In the genomic region with DNA sequence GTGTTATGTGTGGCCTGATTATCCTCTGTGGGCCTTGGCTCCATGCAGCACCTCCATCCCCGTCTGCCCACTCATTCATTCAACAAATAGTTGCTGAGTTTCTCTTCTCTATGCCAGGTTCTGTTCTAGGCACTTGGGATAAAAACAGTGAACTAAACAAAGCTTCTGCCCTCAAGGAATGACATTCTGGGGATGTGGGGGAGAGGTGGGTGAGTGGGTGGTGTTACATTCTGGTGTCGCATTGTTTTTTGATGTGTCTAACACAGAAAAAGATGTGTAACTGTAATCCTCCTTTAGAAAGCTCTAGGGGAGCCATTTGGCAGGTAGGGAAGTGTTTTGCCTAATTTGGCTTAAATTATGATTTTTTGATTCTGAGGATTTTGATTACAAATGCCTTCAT, we compare ENCODE assay signal across 15 cellular contexts. TPM values are rescaled to one million over a fixed set of nuclear protein-coding genes. Genes with fewer than 3 reads are reported as not detected.
DNase-seq lines count a peak whose midpoint lies in the region; ATAC-seq and TF ChIP-seq lines count a peak whose summit lies in the region.
"Had no signal": no experiment of that assay in that cellular context is flagged by ENCODE, and none has a peak within 500 bp of the region (broad histone marks: within the 10 kb centered on the region; RNA-seq: fewer than 3 reads in every experiment).

No MANE protein-coding gene starts in this region.

- peaks cover 2% of the 10 kb centered on the region for H3K27me3 Mint-ChIP-seq in endothelial cell (ENCODE audit: unreplicated experiment)
- H3K27me3 Mint-ChIP-seq: CD4-positive, CD25-positive, alpha-beta regulatory T cell had no signal

- no peak overlapping the region for H3K27ac Mint-ChIP-seq in endothelial cell (ENCODE audit: unreplicated experiment)
- H3K27ac Mint-ChIP-seq: CD4-positive, CD25-positive, alpha-beta regulatory T cell had no signal

- H3K4me2 ChIP-seq in BLaER1 (peak overlapping the region; percentile 79), Karpas-422 (ENCODE audit: low read depth, low read length, poor library complexity, severe bottlenecking) (peak overlapping the region; percentile 46), osteoblast (ENCODE audit: insufficient read depth, low read length) (peak overlapping the region; percentile 70)

- H3K9me3 ChIP-seq in BLaER1 (no peaks in the 10 kb centered on the region), Karpas-422 (ENCODE audit: low read length) (no peaks in the 10 kb centered on the region), osteoblast (ENCODE audit: low read depth, low read length) (no peaks in the 10 kb centered on the region), psoas muscle (no peaks in the 10 kb centered on the region)
- H3K9me3 ChIP-seq: A549 had no signal

- H3K27me3 ChIP-seq in BLaER1 (no peaks in the 10 kb centered on the region), Karpas-422 (ENCODE audit: low read length) (no peaks in the 10 kb centered on the region), osteoblast (ENCODE audit: insufficient read depth, low read length) (no peaks in the 10 kb centered on the region), psoas muscle (ENCODE audit: insufficient read depth in 3 of 3, low read length in 2 of 3) (no peaks in the 10 kb centered on the region)

- 82 to 87% (median 84%) methylated on average over 2 of the region's 2 CpGs for WGBS in psoas muscle, 3 donors

- H4K20me1 ChIP-seq in BLaER1, result peaks cover 97% of the 10 kb centered on the region
- H4K20me1 ChIP-seq in Karpas-422 (ENCODE audit: insufficient read depth, low read depth, low read length), result peaks cover 79% of the 10 kb centered on the region
- H4K20me1 ChIP-seq in osteoblast (ENCODE audit: insufficient read depth, low read length), result no peaks in the 10 kb centered on the region

- peaks cover 6% of the 10 kb centered on the region for H3K36me3 Mint-ChIP-seq in endothelial cell (ENCODE audit: low read depth, unreplicated experiment)
- H3K36me3 Mint-ChIP-seq: CD4-positive, CD25-positive, alpha-beta regulatory T cell had no signal

- H3K36me3 ChIP-seq in BLaER1, result peaks cover under 1% of the 10 kb centered on the region; the same call in 1 of the 2 replicates
- H3K36me3 ChIP-seq in Karpas-422 (ENCODE audit: insufficient read depth, low read length), result no peaks in the 10 kb centered on the region
- H3K36me3 ChIP-seq in osteoblast (ENCODE audit: insufficient read depth, low read length), result no peaks in the 10 kb centered on the region
- no peaks in the 10 kb centered on the region for H3K36me3 ChIP-seq in psoas muscle (ENCODE audit: insufficient read depth in 1 of 2, low read depth in 1 of 2)

- peaks cover 52% of the 10 kb centered on the region for H3K4me1 Mint-ChIP-seq in endothelial cell (ENCODE audit: unreplicated experiment)
- H3K4me1 Mint-ChIP-seq: CD4-positive, CD25-positive, alpha-beta regulatory T cell had no signal

- no peak for DNase-seq in Karpas-422
- DNase-seq in endothelial cell (ENCODE audit: low spot score), result no peak
- no peak for DNase-seq in osteoblast (ENCODE audit: insufficient read length, low spot score, missing footprints)
- no peak for DNase-seq in NOMO-1 treated with DMSO at 0.1 percent for 48 hours (lab: John Stamatoyannopoulos, UW; ENCODE audit: unreplicated experiment)
- DNase-seq in NCI-H1092 treated with DMSO at 0.1 percent for 48 hours (lab: John Stamatoyannopoulos, UW), result no peak
- DNase-seq in glomerular visceral epithelial cell (ENCODE audit: extremely low spot score), result no peak
- no peak for DNase-seq in psoas muscle
- DNase-seq: AML-193; CD4-positive, CD25-positive, alpha-beta regulatory T cell; DMS53; HCEC 1CT; NCI-H1930; SHP77 had no signal

- H3K9ac ChIP-seq in BLaER1 (0 out of 2 replicates have a peak overlapping the region, but pooled peaks have one; percentile 31), Karpas-422 (ENCODE audit: low read length) (no peak overlapping the region)

- H3K4me3 ChIP-seq in BLaER1, result no peak overlapping the region
- 0 out of 2 replicates have a peak overlapping the region, but pooled peaks have one; percentile 0 for H3K4me3 ChIP-seq in Karpas-422 (ENCODE audit: low read length)
- no peak overlapping the region for H3K4me3 ChIP-seq in osteoblast (ENCODE audit: insufficient read depth, low read length)
- H3K4me3 ChIP-seq in psoas muscle, result no peak overlapping the region
- H3K4me3 ChIP-seq: A549 had no signal

- H3K79me2 ChIP-seq in Karpas-422 (ENCODE audit: low read length), result no peaks in the 10 kb centered on the region
- H3K79me2 ChIP-seq in osteoblast (ENCODE audit: insufficient read depth, low read length), result peaks cover 2% of the 10 kb centered on the region

- TF ChIP-seq CTCF in endothelial cell (IDR thresholded peaks at IDR 0.05; ENCODE audit: unreplicated experiment) (no peak), osteoblast (IDR thresholded peaks at IDR 0.05; ENCODE audit: extremely low read depth, low read depth, low read length) (no peak), psoas muscle (IDR thresholded peaks at IDR 0.05) (no peak)

- H3K4me3 Mint-ChIP-seq in endothelial cell (ENCODE audit: unreplicated experiment), result peak overlapping the region; percentile 48
- H3K4me3 Mint-ChIP-seq: CD4-positive, CD25-positive, alpha-beta regulatory T cell had no signal

- intact Hi-C loops in psoas muscle (cut with DNase I), result no loop called here

- H3K27ac ChIP-seq in BLaER1, result peak overlapping the region; percentile 69; the same call in 1 of the 2 replicates
- H3K27ac ChIP-seq in Karpas-422 (ENCODE audit: low read length), result no peak overlapping the region
- H3K27ac ChIP-seq in osteoblast (ENCODE audit: low read depth, low read length), result no peak overlapping the region
- H3K27ac ChIP-seq in psoas muscle, result no peak overlapping the region
- H3K27ac ChIP-seq: A549 had no signal

- H2AFZ ChIP-seq in Karpas-422 (ENCODE audit: low read length) (no peak overlapping the region), osteoblast (ENCODE audit: low read length) (no peak overlapping the region)

- no peaks in the 10 kb centered on the region for H3K9me2 ChIP-seq in Karpas-422 (replicated peaks; ENCODE audit: insufficient read depth, low read length)

- no peak for ATAC-seq in psoas muscle
- ATAC-seq: A549 had no signal

- no peaks in the 10 kb centered on the region for H3K9me3 Mint-ChIP-seq in endothelial cell (ENCODE audit: unreplicated experiment)

- H3K4me1 ChIP-seq in BLaER1, result peaks cover 90% of the 10 kb centered on the region
- peaks cover 41% of the 10 kb centered on the region for H3K4me1 ChIP-seq in Karpas-422 (ENCODE audit: low read length)
- peaks cover 4% of the 10 kb centered on the region for H3K4me1 ChIP-seq in osteoblast (ENCODE audit: insufficient read depth, low read length)
- peaks cover 18% of the 10 kb centered on the region for H3K4me1 ChIP-seq in psoas muscle

RNA-seq across cellular contexts. Expression of a gene that starts 21.3 kb away (rescaled TPM):
- 31.0 and 38.5 TPM in 2 replicates for total RNA-seq in Karpas-422 (2014; rRNA removed; shearing (Covaris generic); ENCODE audit: low replicate concordance)
- total RNA-seq in endothelial cell (ENCODE audit: unreplicated experiment), result 103 TPM
- 15.2 and 17.4 TPM in 2 replicates for total RNA-seq in osteoblast
- total RNA-seq in psoas muscle, result 10 to 100 TPM; 14.3 to 33.5 (median 22.1) TPM
- 10 to 100 TPM in 1 of 3 donors, 1 to 10 TPM in 2; 5.0 to 12.2 (median 6.0) TPM for polyA plus RNA-seq in psoas muscle
